ENCODE assay signal across 11 cellular contexts in genomic region chr19:40735003-40735771, GRCh38. TPM values are rescaled to one million over a fixed set of nuclear protein-coding genes. Genes with fewer than 3 reads are reported as not detected.
"Had no signal": no experiment of that assay in that cellular context is flagged by ENCODE, and none has a peak within 500 bp of the region (broad histone marks: within the 10 kb centered on the region; RNA-seq: fewer than 3 reads in every experiment).

No MANE protein-coding gene starts in this region.

- H3K27me3 ChIP-seq: cardiac muscle cell had no signal

- H3K27ac ChIP-seq: cardiac muscle cell, VCaP had no signal

- DNase-seq: activated CD4-positive, alpha-beta memory T cell treated with anti-CD3 and anti-CD28 coated beads for 36 hours; activated CD8-positive, alpha-beta memory T cell treated with anti-CD3 and anti-CD28 coated beads, Interleukin-2, amount 50 U/mL, for 4 hours; effector CD4-positive, alpha-beta T cell; hypothalamus; nephron progenitor cell; stimulated activated CD4-positive, alpha-beta T cell treated with anti-CD3 and anti-CD28 coated beads, Interleukin-2, amount 100 ng/mL, for 48 hours; stimulated activated naive CD8-positive, alpha-beta T cell treated with anti-CD3 and anti-CD28 coated beads, Interleukin-15, Interleukin-2, amounts not matched to agents 100 U/mL and 50 U/mL, for 24 hours; T-cell had no signal

- H3K4me3 ChIP-seq: cardiac muscle cell had no signal

- ATAC-seq: stimulated activated naive CD8-positive, alpha-beta T cell treated with anti-CD3 and anti-CD28 coated beads, Interleukin-15, Interleukin-2, amounts not matched to agents 100 U/mL and 50 U/mL, for 24 hours; T-cell had no signal

RNA-seq across cellular contexts. Expression of gene MIA, which starts 40.1 kb away (rescaled TPM):
- total RNA-seq: cardiac muscle cell, omental fat pad had no signal
- polyA plus RNA-seq: cardiac muscle cell had no signal
